In genomic region chr9:128684325-128685021, GRCh38 we compare ENCODE assay signal across 1 cellular context.
TF ChIP-seq lines count a peak whose summit lies in the region.

No MANE protein-coding gene starts in this region.

TF ChIP-seq in GM12878, 131 proteins besides CTCF, POLR2A, EP300 and RAD21 (continues in another document):
- TF ChIP-seq MYC (IDR thresholded peaks at IDR 0.05; ENCODE audit: insufficient read depth, insufficient read length, insufficient replicate concordance, low read length, severe bottlenecking): no peak
- TF ChIP-seq HDGF (IDR thresholded peaks at IDR 0.05): no peak; the same call in none of the 2 replicates
- no peak for TF ChIP-seq SPI1 (IDR thresholded peaks at IDR 0.05; ENCODE audit: borderline replicate concordance, insufficient read depth, low read depth, low read length)
- TF ChIP-seq GATAD2B (conservative IDR thresholded peaks at IDR 0.05; ENCODE audit: low read depth): no peak; the same call in 1 of the 2 replicates
- peak; percentile 60; the same call in 1 of the 2 replicates for TF ChIP-seq SMARCA5 (IDR thresholded peaks at IDR 0.05)
- no peak for TF ChIP-seq GABPA (IDR thresholded peaks at IDR 0.05; ENCODE audit: low read depth)
- no peak for TF ChIP-seq SIX5 (IDR thresholded peaks at IDR 0.05; ENCODE audit: low read depth, low read length, severe bottlenecking)
- no peak for TF ChIP-seq CEBPB (IDR thresholded peaks at IDR 0.05; ENCODE audit: borderline replicate concordance in 1 of 2, low read depth in 2 of 2, low read length in 2 of 2)
- TF ChIP-seq IRF3 (IDR thresholded peaks at IDR 0.05): no peak
- no peak for TF ChIP-seq CHD4 (IDR thresholded peaks at IDR 0.05)
- TF ChIP-seq, protein P1, sequence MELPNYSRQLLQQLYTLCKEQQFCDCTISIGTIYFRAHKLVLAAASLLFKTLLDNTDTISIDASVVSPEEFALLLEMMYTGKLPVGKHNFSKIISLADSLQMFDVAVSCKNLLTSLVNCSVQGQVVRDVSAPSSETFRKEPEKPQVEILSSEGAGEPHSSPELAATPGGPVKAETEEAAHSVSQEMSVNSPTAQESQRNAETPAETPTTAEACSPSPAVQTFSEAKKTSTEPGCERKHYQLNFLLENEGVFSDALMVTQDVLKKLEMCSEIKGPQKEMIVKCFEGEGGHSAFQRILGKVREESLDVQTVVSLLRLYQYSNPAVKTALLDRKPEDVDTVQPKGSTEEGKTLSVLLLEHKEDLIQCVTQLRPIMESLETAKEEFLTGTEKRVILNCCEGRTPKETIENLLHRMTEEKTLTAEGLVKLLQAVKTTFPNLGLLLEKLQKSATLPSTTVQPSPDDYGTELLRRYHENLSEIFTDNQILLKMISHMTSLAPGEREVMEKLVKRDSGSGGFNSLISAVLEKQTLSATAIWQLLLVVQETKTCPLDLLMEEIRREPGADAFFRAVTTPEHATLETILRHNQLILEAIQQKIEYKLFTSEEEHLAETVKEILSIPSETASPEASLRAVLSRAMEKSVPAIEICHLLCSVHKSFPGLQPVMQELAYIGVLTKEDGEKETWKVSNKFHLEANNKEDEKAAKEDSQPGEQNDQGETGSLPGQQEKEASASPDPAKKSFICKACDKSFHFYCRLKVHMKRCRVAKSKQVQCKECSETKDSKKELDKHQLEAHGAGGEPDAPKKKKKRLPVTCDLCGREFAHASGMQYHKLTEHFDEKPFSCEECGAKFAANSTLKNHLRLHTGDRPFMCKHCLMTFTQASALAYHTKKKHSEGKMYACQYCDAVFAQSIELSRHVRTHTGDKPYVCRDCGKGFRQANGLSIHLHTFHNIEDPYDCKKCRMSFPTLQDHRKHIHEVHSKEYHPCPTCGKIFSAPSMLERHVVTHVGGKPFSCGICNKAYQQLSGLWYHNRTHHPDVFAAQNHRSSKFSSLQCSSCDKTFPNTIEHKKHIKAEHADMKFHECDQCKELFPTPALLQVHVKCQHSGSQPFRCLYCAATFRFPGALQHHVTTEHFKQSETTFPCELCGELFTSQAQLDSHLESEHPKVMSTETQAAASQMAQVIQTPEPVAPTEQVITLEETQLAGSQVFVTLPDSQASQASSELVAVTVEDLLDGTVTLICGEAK (IDR thresholded peaks at IDR 0.05; ENCODE audit: borderline replicate concordance): no peak
- TF ChIP-seq, protein P2, sequence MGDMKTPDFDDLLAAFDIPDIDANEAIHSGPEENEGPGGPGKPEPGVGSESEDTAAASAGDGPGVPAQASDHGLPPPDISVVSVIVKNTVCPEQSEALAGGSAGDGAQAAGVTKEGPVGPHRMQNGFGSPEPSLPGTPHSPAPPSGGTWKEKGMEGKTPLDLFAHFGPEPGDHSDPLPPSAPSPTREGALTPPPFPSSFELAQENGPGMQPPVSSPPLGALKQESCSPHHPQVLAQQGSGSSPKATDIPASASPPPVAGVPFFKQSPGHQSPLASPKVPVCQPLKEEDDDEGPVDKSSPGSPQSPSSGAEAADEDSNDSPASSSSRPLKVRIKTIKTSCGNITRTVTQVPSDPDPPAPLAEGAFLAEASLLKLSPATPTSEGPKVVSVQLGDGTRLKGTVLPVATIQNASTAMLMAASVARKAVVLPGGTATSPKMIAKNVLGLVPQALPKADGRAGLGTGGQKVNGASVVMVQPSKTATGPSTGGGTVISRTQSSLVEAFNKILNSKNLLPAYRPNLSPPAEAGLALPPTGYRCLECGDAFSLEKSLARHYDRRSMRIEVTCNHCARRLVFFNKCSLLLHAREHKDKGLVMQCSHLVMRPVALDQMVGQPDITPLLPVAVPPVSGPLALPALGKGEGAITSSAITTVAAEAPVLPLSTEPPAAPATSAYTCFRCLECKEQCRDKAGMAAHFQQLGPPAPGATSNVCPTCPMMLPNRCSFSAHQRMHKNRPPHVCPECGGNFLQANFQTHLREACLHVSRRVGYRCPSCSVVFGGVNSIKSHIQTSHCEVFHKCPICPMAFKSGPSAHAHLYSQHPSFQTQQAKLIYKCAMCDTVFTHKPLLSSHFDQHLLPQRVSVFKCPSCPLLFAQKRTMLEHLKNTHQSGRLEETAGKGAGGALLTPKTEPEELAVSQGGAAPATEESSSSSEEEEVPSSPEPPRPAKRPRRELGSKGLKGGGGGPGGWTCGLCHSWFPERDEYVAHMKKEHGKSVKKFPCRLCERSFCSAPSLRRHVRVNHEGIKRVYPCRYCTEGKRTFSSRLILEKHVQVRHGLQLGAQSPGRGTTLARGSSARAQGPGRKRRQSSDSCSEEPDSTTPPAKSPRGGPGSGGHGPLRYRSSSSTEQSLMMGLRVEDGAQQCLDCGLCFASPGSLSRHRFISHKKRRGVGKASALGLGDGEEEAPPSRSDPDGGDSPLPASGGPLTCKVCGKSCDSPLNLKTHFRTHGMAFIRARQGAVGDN (IDR thresholded peaks at IDR 0.05): no peak; the same call in 1 of the 2 replicates
- no peak for TF ChIP-seq ZNF384 (IDR thresholded peaks at IDR 0.05; ENCODE audit: borderline replicate concordance, low read depth, low read length)
- no peak for TF ChIP-seq RB1 (IDR thresholded peaks at IDR 0.05; ENCODE audit: borderline replicate concordance)
- TF ChIP-seq ESRRA (IDR thresholded peaks at IDR 0.05; ENCODE audit: low read length): no peak
- TF ChIP-seq ZBED1 (IDR thresholded peaks at IDR 0.05; ENCODE audit: borderline replicate concordance): peak; percentile 43; the same call in 1 of the 2 replicates
- peak; percentile 78 for TF ChIP-seq SMAD1 (IDR thresholded peaks at IDR 0.05; ENCODE audit: low read depth, partially characterized antibody)
- no peak for TF ChIP-seq CREB1 (IDR thresholded peaks at IDR 0.05; ENCODE audit: low read depth)
- TF ChIP-seq, protein P3, sequence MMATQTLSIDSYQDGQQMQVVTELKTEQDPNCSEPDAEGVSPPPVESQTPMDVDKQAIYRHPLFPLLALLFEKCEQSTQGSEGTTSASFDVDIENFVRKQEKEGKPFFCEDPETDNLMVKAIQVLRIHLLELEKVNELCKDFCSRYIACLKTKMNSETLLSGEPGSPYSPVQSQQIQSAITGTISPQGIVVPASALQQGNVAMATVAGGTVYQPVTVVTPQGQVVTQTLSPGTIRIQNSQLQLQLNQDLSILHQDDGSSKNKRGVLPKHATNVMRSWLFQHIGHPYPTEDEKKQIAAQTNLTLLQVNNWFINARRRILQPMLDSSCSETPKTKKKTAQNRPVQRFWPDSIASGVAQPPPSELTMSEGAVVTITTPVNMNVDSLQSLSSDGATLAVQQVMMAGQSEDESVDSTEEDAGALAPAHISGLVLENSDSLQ (IDR thresholded peaks at IDR 0.05): no peak
- peak; percentile 39; the same call in 1 of the 2 replicates for TF ChIP-seq IKZF1 (conservative IDR thresholded peaks at IDR 0.05)
- TF ChIP-seq ZSCAN29 (IDR thresholded peaks at IDR 0.05): no peak
- peak; percentile 57; the same call in 1 of the 2 replicates for TF ChIP-seq TCF12 (IDR thresholded peaks at IDR 0.05; ENCODE audit: low read depth, low read length)
- TF ChIP-seq RCOR1 (conservative IDR thresholded peaks at IDR 0.05; ENCODE audit: low read depth, low read length): no peak
- peak; percentile 96 for TF ChIP-seq POLR2AphosphoS5 (IDR thresholded peaks at IDR 0.05; ENCODE audit: low read length)
- no peak for TF ChIP-seq FOXK2 (IDR thresholded peaks at IDR 0.05)
- no peak for TF ChIP-seq PAX5 (IDR thresholded peaks at IDR 0.05; ENCODE audit: borderline replicate concordance, low read depth, low read length)
- no peak for TF ChIP-seq YBX1 (IDR thresholded peaks at IDR 0.05)
- TF ChIP-seq NR2C2 (IDR thresholded peaks at IDR 0.05; ENCODE audit: borderline replicate concordance, control insufficient read depth, insufficient read length, low read depth): no peak
- no peak for TF ChIP-seq BCL11A (IDR thresholded peaks at IDR 0.05; ENCODE audit: low read depth, low read length)
- no peak for TF ChIP-seq HDAC2 (IDR thresholded peaks at IDR 0.05)
- no peak for TF ChIP-seq KLF5 (IDR thresholded peaks at IDR 0.05; ENCODE audit: partially characterized antibody)
- no peak for TF ChIP-seq E2F4 (IDR thresholded peaks at IDR 0.05; ENCODE audit: low read depth, low read length)
- no peak for TF ChIP-seq WRNIP1 (IDR thresholded peaks at IDR 0.05; ENCODE audit: borderline replicate concordance, low read depth, low read length)
- TF ChIP-seq BRCA1 (IDR thresholded peaks at IDR 0.05; ENCODE audit: low read depth, low read length): no peak
- no peak for TF ChIP-seq SUPT20H (IDR thresholded peaks at IDR 0.05; ENCODE audit: borderline replicate concordance, control insufficient read depth, low read depth, low read length)
- TF ChIP-seq PBX3 (IDR thresholded peaks at IDR 0.05; ENCODE audit: insufficient replicate concordance, low read depth, low read length): no peak
- no peak for TF ChIP-seq TCF7 (IDR thresholded peaks at IDR 0.05; ENCODE audit: borderline replicate concordance)
- TF ChIP-seq EED (IDR thresholded peaks at IDR 0.05; ENCODE audit: low read depth): no peak
- TF ChIP-seq NFIC (IDR thresholded peaks at IDR 0.05; ENCODE audit: low read depth, low read length): no peak
- no peak for TF ChIP-seq ATF7 (IDR thresholded peaks at IDR 0.05; ENCODE audit: low read depth)
- no peak for TF ChIP-seq ETV6 (conservative IDR thresholded peaks at IDR 0.05 in 1 of 2, IDR thresholded peaks at IDR 0.05 in 1 of 2; ENCODE audit: borderline replicate concordance in 1 of 2, low read depth in 1 of 2)
- peak; percentile 89 for TF ChIP-seq NBN (IDR thresholded peaks at IDR 0.05)
- TF ChIP-seq HSF1 (IDR thresholded peaks at IDR 0.05; ENCODE audit: low read depth, low read length): no peak
- TF ChIP-seq MTA2 (IDR thresholded peaks at IDR 0.05; ENCODE audit: low read depth): no peak
- TF ChIP-seq ELK1 (IDR thresholded peaks at IDR 0.05; ENCODE audit: low read depth, low read length): no peak
- TF ChIP-seq RUNX3 (IDR thresholded peaks at IDR 0.05; ENCODE audit: low read length): no peak
- no peak for TF ChIP-seq IRF4 (IDR thresholded peaks at IDR 0.05; ENCODE audit: low read depth, low read length)
- peak; percentile 88 for TF ChIP-seq POLR2AphosphoS2 (IDR thresholded peaks at IDR 0.05; ENCODE audit: low read depth, low read length)
- TF ChIP-seq NR2F1 (conservative IDR thresholded peaks at IDR 0.05): no peak; the same call in none of the 2 replicates
- no peak for TF ChIP-seq CHD1 (IDR thresholded peaks at IDR 0.05; ENCODE audit: low read depth, low read length)
- 0 out of 2 replicates have a peak, but pooled peaks have one; percentile 61 for TF ChIP-seq CBFB (IDR thresholded peaks at IDR 0.05; ENCODE audit: low read depth)
- TF ChIP-seq LARP7 (IDR thresholded peaks at IDR 0.05): no peak
